Comparison of ENCODE assay signal across 13 cellular contexts in genomic region chr6:53031281-53031680, GRCh38. TPM values are rescaled to one million over a fixed set of nuclear protein-coding genes. Genes with fewer than 3 reads are reported as not detected.
DNase-seq lines count a peak whose midpoint lies in the region; ATAC-seq and TF ChIP-seq lines count a peak whose summit lies in the region.
"Had no signal": no experiment of that assay in that cellular context is flagged by ENCODE, and none has a peak within 500 bp of the region (broad histone marks: within the 10 kb centered on the region; RNA-seq: fewer than 3 reads in every experiment).

No MANE protein-coding gene starts in this region.

- no peaks in the 10 kb centered on the region for H3K27me3 ChIP-seq in esophagus muscularis mucosa
- H3K27me3 ChIP-seq: BLaER1 had no signal

- peaks cover 20 to 93% (median 67%) of the 10 kb centered on the region in 3 donors for H3K36me3 Mint-ChIP-seq in naive thymus-derived CD8-positive, alpha-beta T cell

- no peaks in the 10 kb centered on the region for H3K27me3 Mint-ChIP-seq in naive thymus-derived CD8-positive, alpha-beta T cell

- WGBS in esophagus muscularis mucosa: 94% methylated on average over 4 of the region's 4 CpGs

- no peak overlapping the region for H3K4me3 ChIP-seq in esophagus muscularis mucosa
- H3K4me3 ChIP-seq: A549, BLaER1, GM12878, GM23338 had no signal

- H3K36me3 ChIP-seq in esophagus muscularis mucosa: peaks cover 9 to 70% (median 47%) of the 10 kb centered on the region in 4 donors

- H3K9me3 Mint-ChIP-seq in naive thymus-derived CD8-positive, alpha-beta T cell: no peaks in the 10 kb centered on the region
- H3K9me3 Mint-ChIP-seq: GM23338 had no signal

- DNase-seq in SK-MEL-5 (ENCODE audit: low read depth, low spot score) (peak; percentile 58), globus pallidus (ENCODE audit: low spot score) (peak; percentile 69), pons (ENCODE audit: low spot score) (peak; percentile 76), esophagus muscularis mucosa (ENCODE audit: extremely low spot score) (no peak)
- no peak for DNase-seq in naive thymus-derived CD8-positive, alpha-beta T cell
- DNase-seq: Calu3, DMS 273 treated with DMSO at 0.1 percent for 48 hours, H7 had no signal

- no peak for TF ChIP-seq POLR2A in esophagus muscularis mucosa (IDR thresholded peaks at IDR 0.05; ENCODE audit: low read depth)

- intact Hi-C loops in esophagus muscularis mucosa (cut with DNase I): no loop called here

- no peak for TF ChIP-seq CTCF in esophagus muscularis mucosa (IDR thresholded peaks at IDR 0.05)

- H3K27ac Mint-ChIP-seq in naive thymus-derived CD8-positive, alpha-beta T cell: peak overlapping the region in 1 of 10 donors; percentile 15
- H3K27ac Mint-ChIP-seq: GM23338 had no signal

- H3K27ac ChIP-seq in esophagus muscularis mucosa (replicated peaks in 1 of 4): no peak overlapping the region
- H3K27ac ChIP-seq: A549, BLaER1 had no signal

- no peak for TF ChIP-seq EP300 in esophagus muscularis mucosa (IDR thresholded peaks at IDR 0.05)

- ATAC-seq in naive thymus-derived CD8-positive, alpha-beta T cell: no peak
- ATAC-seq in GM18909 (IDR thresholded peaks at IDR 0.05; ENCODE audit: poor library complexity, unreplicated experiment): no peak
- ATAC-seq: A549, GM12878, GM23338 had no signal

- POLR2A ChIA-PET in naive thymus-derived CD8-positive, alpha-beta T cell (lab: Charles Lee): no interaction called here

- in situ Hi-C loops in SK-MEL-5 (cut with HindIII; ENCODE audit: low pct_unique_long_range_greater_than_20kb, low sequenced_read_pairs): no loop called here

- no peaks in the 10 kb centered on the region for H3K9me3 ChIP-seq in esophagus muscularis mucosa
- H3K9me3 ChIP-seq: A549, BLaER1 had no signal

- peaks cover 32 to 35% (median 34%) of the 10 kb centered on the region in 4 donors for H3K4me1 ChIP-seq in esophagus muscularis mucosa
- H3K4me1 ChIP-seq: A549, BLaER1 had no signal

- H3K4me1 Mint-ChIP-seq in naive thymus-derived CD8-positive, alpha-beta T cell: peaks cover 0 to 5% (median 0%) of the 10 kb centered on the region in 4 donors

- no peak overlapping the region for H3K4me3 Mint-ChIP-seq in naive thymus-derived CD8-positive, alpha-beta T cell
- H3K4me3 Mint-ChIP-seq: GM23338 had no signal

RNA-seq across cellular contexts. Expression of gene CILK1, which starts 30.3 kb away (rescaled TPM):
- 33.5 and 35.2 TPM in 2 replicates for total RNA-seq in SK-MEL-5 (2014; rRNA removed; shearing (Covaris generic))
- polyA plus RNA-seq in SK-MEL-5 (2015; cell fraction: cytosol; rRNA removed): 26.0 and 36.6 TPM in 2 replicates
- 18.1 and 21.1 TPM in 2 replicates for polyA plus RNA-seq in SK-MEL-5 (2015; cell fraction: nucleus; rRNA removed)
- total RNA-seq in esophagus muscularis mucosa: 10 to 100 TPM; 19.9 to 30.0 (median 24.4) TPM
- total RNA-seq in naive thymus-derived CD8-positive, alpha-beta T cell: 10 to 100 TPM; 15.0 to 15.8 TPM
- 1 to 10 TPM; 2.8 to 4.1 (median 3.8) TPM for polyA plus RNA-seq in naive thymus-derived CD8-positive, alpha-beta T cell

RNA-seq across cellular contexts. Expression of gene FBXO9, which starts 33.9 kb away (rescaled TPM):
- 51.3 and 51.7 TPM in 2 replicates for total RNA-seq in SK-MEL-5 (2014; rRNA removed; shearing (Covaris generic))
- polyA plus RNA-seq in SK-MEL-5 (2015; cell fraction: cytosol; rRNA removed): 53.3 and 57.4 TPM in 2 replicates
- polyA plus RNA-seq in SK-MEL-5 (2015; cell fraction: nucleus; rRNA removed): 338 and 410 TPM in 2 replicates
- 10 to 100 TPM; 58.5 to 95.5 (median 73.1) TPM for total RNA-seq in esophagus muscularis mucosa
- total RNA-seq in naive thymus-derived CD8-positive, alpha-beta T cell: 100 to 1,000 TPM; 134 to 137 TPM
- polyA plus RNA-seq in naive thymus-derived CD8-positive, alpha-beta T cell: 10 to 100 TPM; 46.1 to 52.1 (median 49.0) TPM

RNA-seq across cellular contexts. Expression of gene GSTA4, which starts 36.2 kb away (rescaled TPM):
- total RNA-seq in SK-MEL-5 (2014; rRNA removed; shearing (Covaris generic)): 24.9 and 25.3 TPM in 2 replicates
- polyA plus RNA-seq in SK-MEL-5 (2015; cell fraction: cytosol; rRNA removed): 17.7 and 19.4 TPM in 2 replicates
- 69.5 and 78.5 TPM in 2 replicates for polyA plus RNA-seq in SK-MEL-5 (2015; cell fraction: nucleus; rRNA removed)
- total RNA-seq in esophagus muscularis mucosa: 10 to 100 TPM; 16.6 to 23.2 (median 17.7) TPM
- total RNA-seq in naive thymus-derived CD8-positive, alpha-beta T cell: under 1 TPM; 0.39 to 0.69 TPM
- 1 to 10 TPM; 1.2 to 3.7 (median 3.4) TPM for polyA plus RNA-seq in naive thymus-derived CD8-positive, alpha-beta T cell

Comparison
In these comparisons a context has a peak if more than half of its experiments do, and no peak if none do; other contexts are left out.
1. DNase-seq: peak in SK-MEL-5 (single experiment), globus pallidus (single experiment) and pons (single experiment); none in esophagus muscularis mucosa (single experiment) and naive thymus-derived CD8-positive, alpha-beta T cell (0 of 10).
2. RNA of gene GSTA4, which starts 36.2 kb away (total RNA-seq): 24.9 to 25.3 TPM in SK-MEL-5 and 16.6 to 23.2 TPM in esophagus muscularis mucosa; 0.39 to 0.69 TPM in naive thymus-derived CD8-positive, alpha-beta T cell; every median in the first group is over 10 times any median in the second.